In the genomic region with DNA sequence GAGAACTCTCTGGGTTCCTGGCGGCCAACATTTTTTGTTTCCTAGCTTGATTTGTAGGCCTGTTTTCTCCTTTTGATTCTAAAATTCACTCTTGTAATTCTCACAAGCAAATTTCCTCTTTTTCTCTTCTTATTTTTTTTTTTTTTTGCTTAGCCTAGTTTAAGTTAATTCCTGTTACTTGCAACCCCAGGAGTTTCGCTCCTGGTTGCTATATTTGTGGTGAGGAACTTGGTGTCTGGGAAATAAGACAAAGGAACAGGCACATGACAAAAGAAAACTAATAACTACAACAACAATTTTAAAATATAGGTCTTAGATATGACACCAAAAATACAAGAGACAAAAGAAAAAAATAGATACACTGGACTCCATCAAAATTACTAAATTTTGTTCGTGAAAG, we compare ENCODE assay signal across 21 cellular contexts. TPM values are rescaled to one million over a fixed set of nuclear protein-coding genes. Genes with fewer than 3 reads are reported as not detected.
A peak's percentile ranks its signal among the peaks of the same experiment; 100 is the strongest.
DNase-seq lines count a peak whose midpoint lies in the region; ATAC-seq and TF ChIP-seq lines count a peak whose summit lies in the region.
"Had no signal": no experiment of that assay in that cellular context is flagged by ENCODE, and none has a peak within 500 bp of the region (broad histone marks: within the 10 kb centered on the region; RNA-seq: fewer than 3 reads in every experiment).

No MANE protein-coding gene starts in this region.

- peak overlapping the region; percentile 79 for H3K4me3 Mint-ChIP-seq in central memory CD8-positive, alpha-beta T cell
- peak overlapping the region; percentile 91 for H3K4me3 Mint-ChIP-seq in natural killer cell
- H3K4me3 Mint-ChIP-seq: B cell had no signal

- DNase-seq in left ventricle myocardium inferior (no peak), left ventricle myocardium superior (no peak), natural killer cell (no peak), mucosa of gallbladder (ENCODE audit: low spot score) (no peak), stomach (no peak), body of pancreas (no peak)
- DNase-seq in central memory CD8-positive, alpha-beta T cell (ENCODE audit: low spot score in 2 of 2): no peak
- no peak for DNase-seq in stimulated activated CD4-positive, alpha-beta T cell treated with anti-CD3 and anti-CD28 coated beads, Interleukin-12 subunit alpha, Interleukin-12 subunit beta, amount 100 ng/mL, for 4 hours
- DNase-seq: ACHN, DMS153, EL, GM23248, IMR-90, Kasumi-1, NCI-H1436 treated with DMSO at 0.1 percent for 48 hours, NCI-H2081, NCI-H526 treated with DMSO at 0.1 percent for 48 hours, PC-3 had no signal

- peaks cover 75% of the 10 kb centered on the region for H3K4me1 Mint-ChIP-seq in central memory CD8-positive, alpha-beta T cell
- peaks cover 79 to 85% of the 10 kb centered on the region in 2 donors for H3K4me1 Mint-ChIP-seq in natural killer cell

- H3K27ac ChIP-seq in left ventricle myocardium inferior (replicated peaks) (peak overlapping the region; percentile 8), stomach (peak overlapping the region in 1 of 5 donors; percentile 24), body of pancreas (peak overlapping the region in 1 of 4 donors; percentile 63)
- H3K27ac ChIP-seq: GM23248 had no signal

- no peaks in the 10 kb centered on the region for H3K9me3 Mint-ChIP-seq in central memory CD8-positive, alpha-beta T cell
- peaks cover 0 to 3% of the 10 kb centered on the region in 2 donors for H3K9me3 Mint-ChIP-seq in natural killer cell

- no peak for TF ChIP-seq POLR2A in stomach (IDR thresholded peaks at IDR 0.05)
- TF ChIP-seq POLR2A in body of pancreas (IDR thresholded peaks at IDR 0.05): no peak

- no peak for TF ChIP-seq CTCF in left ventricle myocardium inferior (IDR thresholded peaks at IDR 0.05; ENCODE audit: borderline replicate concordance)
- TF ChIP-seq CTCF in natural killer cell (IDR thresholded peaks at IDR 0.05): no peak
- no peak for TF ChIP-seq CTCF in stomach (IDR thresholded peaks at IDR 0.05)
- no peak for TF ChIP-seq CTCF in body of pancreas (IDR thresholded peaks at IDR 0.05)

- peak overlapping the region; percentile 91 for H3K27ac Mint-ChIP-seq in central memory CD8-positive, alpha-beta T cell (ENCODE audit: low read depth)
- H3K27ac Mint-ChIP-seq in natural killer cell: peak overlapping the region; percentile 90
- H3K27ac Mint-ChIP-seq: B cell had no signal

- H3K4me3 ChIP-seq in left ventricle myocardium inferior (no peak overlapping the region), stomach (no peak overlapping the region), body of pancreas (no peak overlapping the region)
- H3K4me3 ChIP-seq: GM23248 had no signal

- TF ChIP-seq EP300 in stomach (IDR thresholded peaks at IDR 0.05): no peak

- H3K36me3 ChIP-seq in left ventricle myocardium inferior (no peaks in the 10 kb centered on the region), stomach (no peaks in the 10 kb centered on the region), body of pancreas (replicated peaks in 1 of 2; ENCODE audit: insufficient read depth in 1 of 2, low read depth in 2 of 2) (no peaks in the 10 kb centered on the region)

- ATAC-seq in left ventricle myocardium superior (no peak), natural killer cell (no peak), body of pancreas (no peak)
- ATAC-seq in central memory CD8-positive, alpha-beta T cell (replicated peaks; ENCODE audit: extremely low read depth, poor library complexity, severe bottlenecking): no peak
- ATAC-seq: HCT116, PC-3 had no signal

- H3K27me3 Mint-ChIP-seq in central memory CD8-positive, alpha-beta T cell: no peaks in the 10 kb centered on the region
- H3K27me3 Mint-ChIP-seq in natural killer cell (ENCODE audit: low read depth in 2 of 2): no peaks in the 10 kb centered on the region
- H3K27me3 Mint-ChIP-seq: B cell had no signal

- WGBS in stomach, 5 donors: 75 to 84% (median 78%) methylated on average over 3 of the region's 3 CpGs
- WGBS in body of pancreas, 2 donors: 78 to 93% methylated on average over 3 of the region's 3 CpGs

- H3K9me3 ChIP-seq in left ventricle myocardium inferior (replicated peaks) (peaks cover 3% of the 10 kb centered on the region), stomach (no peaks in the 10 kb centered on the region), body of pancreas (no peaks in the 10 kb centered on the region)

- H3K36me3 Mint-ChIP-seq in central memory CD8-positive, alpha-beta T cell (ENCODE audit: insufficient read depth): peaks cover 29% of the 10 kb centered on the region
- peaks cover 22% of the 10 kb centered on the region for H3K36me3 Mint-ChIP-seq in natural killer cell

- H3K4me1 ChIP-seq in left ventricle myocardium inferior (no peaks in the 10 kb centered on the region), stomach (no peaks in the 10 kb centered on the region), body of pancreas (peaks cover 11% of the 10 kb centered on the region)

- no peaks in the 10 kb centered on the region for H3K27me3 ChIP-seq in left ventricle myocardium inferior (ENCODE audit: low read depth)
- H3K27me3 ChIP-seq in stomach: no peaks in the 10 kb centered on the region
- no peaks in the 10 kb centered on the region for H3K27me3 ChIP-seq in body of pancreas

- intact Hi-C loops in left ventricle myocardium inferior (cut with micrococcal nuclease) (no loop called here), left ventricle myocardium superior (cut with micrococcal nuclease) (no loop called here), natural killer cell (cut with micrococcal nuclease) (no loop called here), stomach (cut with DNase I; ENCODE audit: low total_unique reads) (no loop called here), body of pancreas (cut with DNase I) (no loop called here)

RNA-seq across cellular contexts. Expression of a gene that starts 6.7 kb away (rescaled TPM):
- total RNA-seq in left ventricle myocardium inferior (1.9 TPM), left ventricle myocardium superior (2.4 TPM), natural killer cell (100 to 1,000 TPM; 263 to 403 (median 312) TPM), mucosa of gallbladder (17.0 TPM), stomach (10 to 100 TPM in 2 of 5 donors, 1 to 10 TPM in 2, not detected in 1; 3.1 to 35.8 (median 7.4) TPM), body of pancreas (1 to 10 TPM; 4.9 to 6.2 TPM)
- polyA plus RNA-seq in stomach: 1 to 10 TPM; 1.6 to 4.3 (median 2.4) TPM
- total RNA-seq: GM23248, HT-29, IMR-90, PC-3 had no signal
- polyA plus RNA-seq: GM23248, IMR-90 had no signal

Comparison
In these comparisons a context has a peak if more than half of its experiments do, and no peak if none do; other contexts are left out.
1. RNA of a gene that starts 6.7 kb away (total RNA-seq): 263 to 403 TPM in natural killer cell; 17.0 TPM in mucosa of gallbladder (single experiment), 4.9 to 6.2 TPM in body of pancreas, 3.1 to 35.8 TPM in stomach, 2.4 TPM in left ventricle myocardium superior (single experiment) and 1.9 TPM in left ventricle myocardium inferior (single experiment); every median in the first group is over 4 times any median in the second.